Comparison of ENCODE assay signal across 1 cellular context in the genomic region with DNA sequence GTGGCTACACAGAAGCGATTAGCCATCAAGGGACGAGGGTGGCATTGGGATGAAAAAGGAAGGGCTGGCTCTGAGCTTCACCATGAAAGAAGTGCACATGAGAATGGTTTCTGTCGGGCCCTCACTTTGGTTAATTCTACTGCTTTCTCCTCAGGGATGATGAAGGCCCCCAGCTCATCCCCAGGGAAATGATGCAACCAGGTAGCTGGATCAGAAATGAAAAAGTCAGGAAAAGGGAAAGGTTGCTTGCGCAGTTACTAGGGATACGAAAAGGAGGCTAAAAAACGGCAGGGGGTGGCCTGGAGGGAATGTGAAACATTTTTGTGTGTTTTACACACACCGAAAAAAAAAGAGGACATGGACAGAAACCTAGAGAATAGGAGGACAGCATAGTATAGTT.
TF ChIP-seq lines count a peak whose summit lies in the region.

No MANE protein-coding gene starts in this region.

TF ChIP-seq in SK-N-SH, 30 proteins besides CTCF, POLR2A, EP300 and RAD21:
- TF ChIP-seq, protein P1, sequence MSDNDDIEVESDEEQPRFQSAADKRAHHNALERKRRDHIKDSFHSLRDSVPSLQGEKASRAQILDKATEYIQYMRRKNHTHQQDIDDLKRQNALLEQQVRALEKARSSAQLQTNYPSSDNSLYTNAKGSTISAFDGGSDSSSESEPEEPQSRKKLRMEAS (IDR thresholded peaks at IDR 0.05; ENCODE audit: low read depth), result no peak
- TF ChIP-seq MXI1 (IDR thresholded peaks at IDR 0.05; ENCODE audit: low read depth, low read length) (no peak), POLR2AphosphoS5 (IDR thresholded peaks at IDR 0.05; ENCODE audit: low read depth, low read length) (no peak), MEF2A (IDR thresholded peaks at IDR 0.05; ENCODE audit: borderline replicate concordance, low read depth) (no peak), SMC3 (IDR thresholded peaks at IDR 0.05; ENCODE audit: low read depth, low read length) (no peak), GATA2 (CRISPR knock-in tag; IDR thresholded peaks at IDR 0.05) (no peak), NRF1 (IDR thresholded peaks at IDR 0.05; ENCODE audit: low read depth, low read length) (no peak), RXRA (IDR thresholded peaks at IDR 0.05; ENCODE audit: borderline replicate concordance, low read depth) (no peak), FOSL2 (IDR thresholded peaks at IDR 0.05; ENCODE audit: borderline replicate concordance, low read depth) (no peak), TCF12 (IDR thresholded peaks at IDR 0.05) (no peak), FOXM1 (IDR thresholded peaks at IDR 0.05; ENCODE audit: low read depth) (no peak), YY1 (IDR thresholded peaks at IDR 0.05; ENCODE audit: low read depth) (no peak), CHD2 (IDR thresholded peaks at IDR 0.05; ENCODE audit: low read length, partially characterized antibody) (no peak)
- TF ChIP-seq, protein P2, sequence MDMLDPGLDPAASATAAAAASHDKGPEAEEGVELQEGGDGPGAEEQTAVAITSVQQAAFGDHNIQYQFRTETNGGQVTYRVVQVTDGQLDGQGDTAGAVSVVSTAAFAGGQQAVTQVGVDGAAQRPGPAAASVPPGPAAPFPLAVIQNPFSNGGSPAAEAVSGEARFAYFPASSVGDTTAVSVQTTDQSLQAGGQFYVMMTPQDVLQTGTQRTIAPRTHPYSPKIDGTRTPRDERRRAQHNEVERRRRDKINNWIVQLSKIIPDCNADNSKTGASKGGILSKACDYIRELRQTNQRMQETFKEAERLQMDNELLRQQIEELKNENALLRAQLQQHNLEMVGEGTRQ (IDR thresholded peaks at IDR 0.05; ENCODE audit: borderline replicate concordance, low read depth, low read length), result no peak
- TF ChIP-seq, protein P3, sequence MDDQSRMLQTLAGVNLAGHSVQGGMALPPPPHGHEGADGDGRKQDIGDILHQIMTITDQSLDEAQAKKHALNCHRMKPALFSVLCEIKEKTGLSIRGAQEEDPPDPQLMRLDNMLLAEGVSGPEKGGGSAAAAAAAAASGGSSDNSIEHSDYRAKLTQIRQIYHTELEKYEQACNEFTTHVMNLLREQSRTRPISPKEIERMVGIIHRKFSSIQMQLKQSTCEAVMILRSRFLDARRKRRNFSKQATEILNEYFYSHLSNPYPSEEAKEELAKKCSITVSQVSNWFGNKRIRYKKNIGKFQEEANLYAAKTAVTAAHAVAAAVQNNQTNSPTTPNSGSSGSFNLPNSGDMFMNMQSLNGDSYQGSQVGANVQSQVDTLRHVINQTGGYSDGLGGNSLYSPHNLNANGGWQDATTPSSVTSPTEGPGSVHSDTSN (IDR thresholded peaks at IDR 0.05), result no peak
